In genomic region chr12:64781374-64782029, GRCh38 we compare ENCODE assay signal across 8 cellular contexts. TPM values are rescaled to one million over a fixed set of nuclear protein-coding genes. Genes with fewer than 3 reads are reported as not detected.
A peak's percentile ranks its signal among the peaks of the same experiment; 100 is the strongest.
DNase-seq lines count a peak whose midpoint lies in the region; ATAC-seq, FAIRE-seq and TF ChIP-seq lines count a peak whose summit lies in the region.

No MANE protein-coding gene starts in this region.

- no peak overlapping the region for H3K9ac ChIP-seq in GM12878 (ENCODE audit: control insufficient read depth, insufficient read depth, low read length)

- CTCF ChIA-PET in GM12878 (lab: Yijun Ruan, JAX) = interaction anchor here (0.9 to 2.1 kb wide), 4 partner anchors 9 to 232 kb away, joined by 3 to 14 read pairs (median 4); no protein-coding TSS in a partner anchor

- BruUV-seq in GM12878 (replicated peaks; lab: Mats Ljungman, UMichigan) = no TSS peak

- in situ Hi-C loops in GM12878 (cut with MboI) = no loop called here

- TF ChIP-seq POLR2A in GM12878 (IDR thresholded peaks at IDR 0.05; ENCODE audit: low read depth, low read length) = no peak

- no peak for TF ChIP-seq RAD21 in GM12878 (IDR thresholded peaks at IDR 0.05; ENCODE audit: insufficient read depth, low read depth, low read length)

- peaks cover 2 to 12% of the 10 kb centered on the region in 2 experiments; a peak in 3 of 4 replicates for H3K27me3 ChIP-seq in GM12878 (replicated peaks in 1 of 2; ENCODE audit: control insufficient read depth in 2 of 2, insufficient read depth in 2 of 2, low read length in 1 of 2)
- no peaks in the 10 kb centered on the region for H3K27me3 ChIP-seq in lung (ENCODE audit: control insufficient read depth, insufficient read depth)
- no peaks in the 10 kb centered on the region for H3K27me3 ChIP-seq in upper lobe of right lung

- POLR2A ChIA-PET in GM12878 (lab: Charles Lee) = no interaction called here

- H3K4me3 ChIP-seq in GM12878 (peak overlapping the region; percentile 65), lung (peak overlapping the region; percentile 62), upper lobe of right lung (peak overlapping the region; percentile 61)

- H3K9me3 ChIP-seq in GM12878 (replicated peaks; ENCODE audit: control insufficient read depth, insufficient read depth, low read length) (no peaks in the 10 kb centered on the region; the same call in 2 of the 3 replicates), lung (ENCODE audit: control insufficient read depth in 2 of 2, insufficient read depth in 1 of 2, low read length in 1 of 2) (no peaks in the 10 kb centered on the region), upper lobe of right lung (no peaks in the 10 kb centered on the region)

- peak overlapping the region; percentile 96 for H3K4me2 ChIP-seq in GM12878 (ENCODE audit: control insufficient read depth, insufficient read depth)

- WGBS in GM12878 (ENCODE audit: insufficient coverage, insufficient replicate concordance, low lambda C conversion rate, missing lambda C conversion rate) = 40% methylated on average over 26 of the region's 26 CpGs
- WGBS in lung, 2 donors = 4 to 7% methylated on average over 26 of the region's 26 CpGs

- no peaks in the 10 kb centered on the region for H3K79me2 ChIP-seq in GM12878 (ENCODE audit: control insufficient read depth, insufficient read depth, low read length)

- H4K20me1 ChIP-seq in GM12878 (ENCODE audit: control insufficient read depth, insufficient read depth) = no peaks in the 10 kb centered on the region

- SMC1A ChIA-PET in GM12878 (lab: Charles Lee; ENCODE audit: uncharacterized antibody, unreplicated experiment) = interaction anchor here (1.4 to 1.6 kb wide), 3 partner anchors 11 to 67 kb away, joined by 5 read pairs; no protein-coding TSS in a partner anchor

- RAD21 ChIA-PET in GM12878 (lab: Charles Lee; ENCODE audit: unreplicated experiment) = interaction anchor here (0.5 kb wide), 1 partner anchor 43 kb away, joined by 5 read pairs; the partner anchor contains the start of gene TBC1D30

- H3K4me1 ChIP-seq in GM12878 (ENCODE audit: control insufficient read depth, insufficient read depth, low read length) = peaks cover 3% of the 10 kb centered on the region; the same call in 1 of the 2 replicates
- peaks cover 0 to 3% of the 10 kb centered on the region in 2 donors for H3K4me1 ChIP-seq in lung (ENCODE audit: control insufficient read depth in 2 of 2, insufficient read depth in 2 of 2, low read length in 2 of 2)
- peaks cover 9% of the 10 kb centered on the region for H3K4me1 ChIP-seq in upper lobe of right lung

- no peak overlapping the region for H3K27ac ChIP-seq in GM12878 (ENCODE audit: control insufficient read depth, insufficient read depth)
- peak overlapping the region in 1 of 2 donors; percentile 43 for H3K27ac ChIP-seq in lung (ENCODE audit: low read depth in 1 of 2, low read length in 1 of 2)
- H3K27ac ChIP-seq in upper lobe of right lung = peak overlapping the region; percentile 64

- TF ChIP-seq CTCF in LNCAP (IDR thresholded peaks at IDR 0.05) (peak; percentile 28; the same call in 1 of the 2 replicates), GM12878 (IDR thresholded peaks at IDR 0.05 in 2 of 3, conservative IDR thresholded peaks at IDR 0.05 in 1 of 3; ENCODE audit: control insufficient read depth in 2 of 3, extremely low read depth in 1 of 3, insufficient read depth in 1 of 3, low read depth in 3 of 3, low read length in 3 of 3) (0 out of 6 replicates have a peak, but pooled peaks of 1 of the 3 experiments have one; percentile 2), lung (IDR thresholded peaks at IDR 0.05; ENCODE audit: control extremely low read depth, extremely low read depth) (no peak), upper lobe of right lung (IDR thresholded peaks at IDR 0.05) (no peak)

- intact Hi-C loops in GM12878 (cut with micrococcal nuclease; ENCODE audit: unreplicated experiment) (loop anchor here (10.0 kb wide), 1 partner anchor 237 kb away; no protein-coding TSS in a partner anchor), upper lobe of right lung (cut with DNase I) (no loop called here)

- FAIRE-seq in GM12878 (lab: Jason Lieb, UNC) = no peak

- no peaks in the 10 kb centered on the region for H3K36me3 ChIP-seq in GM12878 (ENCODE audit: control insufficient read depth in 2 of 2, insufficient read depth in 2 of 2, low read length in 1 of 2)
- peaks cover 0 to 2% of the 10 kb centered on the region in 2 donors for H3K36me3 ChIP-seq in lung (ENCODE audit: control insufficient read depth in 2 of 2, insufficient read depth in 2 of 2, low read length in 2 of 2)
- H3K36me3 ChIP-seq in upper lobe of right lung = no peaks in the 10 kb centered on the region

- DNase-seq in NCI-H2081 (lab: John Stamatoyannopoulos, UW) (peak; percentile 48 to 66), NCI-H2081 treated with DMSO at 0.1 percent for 48 hours (lab: John Stamatoyannopoulos, UW) (no peak), GM12878 (ENCODE audit: low read depth, low spot score) (no peak), lung (ENCODE audit: low spot score) (peak; percentile 30), upper lobe of right lung (peak; percentile 64), GM03348 (ENCODE audit: low spot score) (no peak)
- DNase-seq in stimulated activated CD4-positive, alpha-beta T cell treated with anti-CD3 and anti-CD28 coated beads, Interleukin-2, amount 100 ng/mL, for 48 hours = no peak

- TF ChIP-seq EP300 in GM12878 (IDR thresholded peaks at IDR 0.05; ENCODE audit: borderline replicate concordance in 1 of 2, control insufficient read depth in 1 of 2, low read depth in 2 of 2, low read length in 2 of 2) = no peak

- peak overlapping the region; percentile 54 for H2AFZ ChIP-seq in GM12878 (ENCODE audit: control insufficient read depth, low read depth, low read length)

- ATAC-seq in GM12878 (peak; percentile 56), lung (ENCODE audit: insufficient read depth, low FRiP score) (peak; percentile 20), upper lobe of right lung (peak; percentile 42)

TF ChIP-seq in GM12878, 131 proteins besides CTCF, POLR2A, EP300 and RAD21 (continues in another document):
- TF ChIP-seq BHLHE40 (IDR thresholded peaks at IDR 0.05; ENCODE audit: borderline replicate concordance in 1 of 2, low read depth in 2 of 2, low read length in 1 of 2) (no peak), PAX8 (IDR thresholded peaks at IDR 0.05) (no peak), STAT1 (conservative IDR thresholded peaks at IDR 0.05) (no peak), NFYA (IDR thresholded peaks at IDR 0.05; ENCODE audit: borderline replicate concordance, low read depth, low read length) (no peak), BCL11A (IDR thresholded peaks at IDR 0.05; ENCODE audit: low read depth, low read length) (no peak), CEBPB (IDR thresholded peaks at IDR 0.05; ENCODE audit: borderline replicate concordance in 1 of 2, low read depth in 2 of 2, low read length in 2 of 2) (no peak)
- TF ChIP-seq, protein P1, sequence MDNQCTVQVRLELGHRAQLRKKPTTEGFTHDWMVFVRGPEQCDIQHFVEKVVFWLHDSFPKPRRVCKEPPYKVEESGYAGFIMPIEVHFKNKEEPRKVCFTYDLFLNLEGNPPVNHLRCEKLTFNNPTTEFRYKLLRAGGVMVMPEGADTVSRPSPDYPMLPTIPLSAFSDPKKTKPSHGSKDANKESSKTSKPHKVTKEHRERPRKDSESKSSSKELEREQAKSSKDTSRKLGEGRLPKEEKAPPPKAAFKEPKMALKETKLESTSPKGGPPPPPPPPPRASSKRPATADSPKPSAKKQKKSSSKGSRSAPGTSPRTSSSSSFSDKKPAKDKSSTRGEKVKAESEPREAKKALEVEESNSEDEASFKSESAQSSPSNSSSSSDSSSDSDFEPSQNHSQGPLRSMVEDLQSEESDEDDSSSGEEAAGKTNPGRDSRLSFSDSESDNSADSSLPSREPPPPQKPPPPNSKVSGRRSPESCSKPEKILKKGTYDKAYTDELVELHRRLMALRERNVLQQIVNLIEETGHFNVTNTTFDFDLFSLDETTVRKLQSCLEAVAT (IDR thresholded peaks at IDR 0.05) = no peak

RNA-seq across cellular contexts. Expression of gene GNS, which starts 22.3 kb away (rescaled TPM):
- 52.0 and 53.8 TPM in 2 replicates for total RNA-seq in GM12878 (2013; cell fraction: nucleolus; rRNA removed)
- 19.0 and 21.0 TPM in 2 replicates for total RNA-seq in GM12878 (2014; rRNA removed)
- 21.5 and 23.6 TPM in 2 replicates for total RNA-seq in GM12878 (2014; rRNA removed; fragmentation: Illumina TruSeq; extraction: Trizol)
- total RNA-seq in GM12878 (2021) = 20.8 and 21.4 TPM in 2 replicates
- 17.8 TPM for polyA plus RNA-seq in GM12878 (2011; ENCODE audit: low read depth)
- 32.9 and 33.8 TPM in 2 replicates for polyA plus RNA-seq in GM12878 (2011; rRNA removed)
- polyA plus RNA-seq in GM12878 (2011; cell fraction: cytosol; rRNA removed) = 15.8 and 20.5 TPM in 2 replicates
- 11.3 and 12.0 TPM in 2 replicates for polyA plus RNA-seq in GM12878 (2011; cell fraction: nucleus; rRNA removed)
- polyA plus RNA-seq in GM12878 (2012) = 15.9 and 18.3 TPM in 2 replicates
- polyA plus RNA-seq in GM12878 (2014; fragmentation: Illumina TruSeq; extraction: Trizol) = 19.8 and 22.2 TPM in 2 replicates
- polyA plus RNA-seq in GM12878 (2014; fragmentation: Nextera tagmentation; extraction: Ambion mirVana) = 1 to 10 TPM; 4.1 to 4.4 TPM
- polyA plus RNA-seq in GM12878 (2014; rRNA removed) = 11.6 and 13.0 TPM in 2 replicates
- polyA plus RNA-seq in GM12878 (2016; fragmentation: Nextera tagmentation; extraction: Ambion mirVana) = 10 to 100 TPM; 17.8 to 19.3 TPM
- 46.4 and 89.7 TPM in 2 replicates for polyA minus RNA-seq in GM12878 (2011; rRNA and poly(A)+ RNA removed)
- 19.4 and 21.2 TPM in 2 replicates for polyA minus RNA-seq in GM12878 (2011; cell fraction: cytosol; rRNA and poly(A)+ RNA removed)
- polyA minus RNA-seq in GM12878 (2011; cell fraction: nucleus; rRNA and poly(A)+ RNA removed) = 7.4 and 9.0 TPM in 2 replicates
- total RNA-seq in lung = 100 to 1,000 TPM; 149 TPM
- polyA plus RNA-seq in lung = 100 to 1,000 TPM in 1 of 2 donors, 10 to 100 TPM in 1; 27.6 to 128 TPM
- 188 TPM for total RNA-seq in upper lobe of right lung

RNA-seq across cellular contexts. Expression of gene TBC1D30, which starts 42.9 kb away (rescaled TPM):
- total RNA-seq in GM12878 (2013; cell fraction: nucleolus; rRNA removed) = 78.4 and 88.8 TPM in 2 replicates
- total RNA-seq in GM12878 (2014; rRNA removed) (15.9 and 17.1 TPM in 2 replicates), GM12878 (2014; rRNA removed; fragmentation: Illumina TruSeq; extraction: Trizol) (9.1 and 10.2 TPM in 2 replicates), GM12878 (2021) (15.8 and 16.1 TPM in 2 replicates), lung (10 to 100 TPM; 11.0 to 15.7 TPM), upper lobe of right lung (14.8 TPM)
- 5.5 TPM for polyA plus RNA-seq in GM12878 (2011; ENCODE audit: low read depth)
- polyA plus RNA-seq in GM12878 (2011; rRNA removed) (3.3 and 3.9 TPM in 2 replicates), GM12878 (2014; fragmentation: Illumina TruSeq; extraction: Trizol) (11.9 and 13.0 TPM in 2 replicates), GM12878 (2014; fragmentation: Nextera tagmentation; extraction: Ambion mirVana) (1 to 10 TPM; 1.2 to 1.6 TPM), GM12878 (2014; rRNA removed) (10.2 and 12.3 TPM in 2 replicates), GM12878 (2016; fragmentation: Nextera tagmentation; extraction: Ambion mirVana) (10 to 100 TPM; 21.0 to 23.3 TPM), lung (1 to 10 TPM; 3.3 to 9.3 TPM)
- 2.1 TPM in 2 replicates for polyA plus RNA-seq in GM12878 (2011; cell fraction: cytosol; rRNA removed)
- 3.2 and 3.7 TPM in 2 replicates for polyA plus RNA-seq in GM12878 (2011; cell fraction: nucleus; rRNA removed)
- 9.5 and 16.9 TPM in 2 replicates for polyA plus RNA-seq in GM12878 (2012)
- polyA minus RNA-seq in GM12878 (2011; rRNA and poly(A)+ RNA removed) = 3.6 and 4.9 TPM in 2 replicates
- 1.1 and 2.4 TPM in 2 replicates for polyA minus RNA-seq in GM12878 (2011; cell fraction: cytosol; rRNA and poly(A)+ RNA removed)
- 2.4 and 6.5 TPM in 2 replicates for polyA minus RNA-seq in GM12878 (2011; cell fraction: nucleus; rRNA and poly(A)+ RNA removed)

Comparison
In these comparisons a context has a peak if more than half of its experiments do, and no peak if none do; other contexts are left out.
1. DNase-seq: peak in NCI-H2081 (2 of 2), lung (single experiment) and upper lobe of right lung (single experiment); none in NCI-H2081 treated with DMSO at 0.1 percent for 48 hours (single experiment), GM12878 (single experiment), stimulated activated CD4-positive, alpha-beta T cell treated with anti-CD3 and anti-CD28 coated beads, Interleukin-2, amount 100 ng/mL, for 48 hours (0 of 2) and GM03348 (single experiment).
2. Peak in every context shown above with its lines, with median percentiles within 50 percentile points of each other: ATAC-seq and H3K4me3 ChIP-seq.